12 cellular contexts compared by ENCODE assay signal in the genomic region with DNA sequence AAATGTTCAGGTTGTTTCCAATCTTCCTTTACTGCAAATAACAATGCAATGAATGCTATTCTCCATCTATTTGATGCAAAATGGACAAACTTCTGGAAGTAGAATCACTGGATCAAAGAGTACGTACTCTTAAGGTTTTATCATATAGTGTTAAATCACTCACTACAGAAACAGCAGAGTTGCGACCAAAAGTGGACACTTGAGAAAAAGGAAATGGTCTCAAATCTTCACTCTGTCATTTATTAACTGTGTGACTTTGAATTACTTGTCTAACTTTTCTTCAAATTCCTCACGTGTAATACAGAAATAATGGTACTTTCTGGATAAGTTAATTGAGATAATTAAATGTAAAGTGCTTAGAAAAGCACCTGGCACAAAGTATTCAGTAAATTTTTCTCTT.
"Had no signal": no experiment of that assay in that cellular context is flagged by ENCODE, and none has a peak within 500 bp of the region (broad histone marks: within the 10 kb centered on the region; RNA-seq: fewer than 3 reads in every experiment).

No MANE protein-coding gene starts in this region.

- ATAC-seq: activated CD8-positive, alpha-beta T cell treated with anti-CD3 and anti-CD28 coated beads, Interleukin-2, amount 10 ng/mL, durations not matched to agents 7 days and 5 days; activated T-cell treated with anti-CD3 and anti-CD28 coated beads, Interleukin-2, amount 50 U/mL, for 4 hours; stimulated activated naive CD8-positive, alpha-beta T cell treated with anti-CD3 and anti-CD28 coated beads, Interleukin-15, Interleukin-2, amounts not matched to agents 100 U/mL and 50 U/mL, for 24 hours had no signal

- DNase-seq: activated CD4-positive, alpha-beta T cell treated with anti-CD3 and anti-CD28 coated beads, Interleukin-2, amount 10 ng/mL, durations not matched to agents 24 days and 14 days; activated CD8-positive, alpha-beta T cell treated with anti-CD3 and anti-CD28 coated beads, Interleukin-2, amount 10 ng/mL, durations not matched to agents 7 days and 5 days; activated naive CD4-positive, alpha-beta T cell treated with anti-CD3 and anti-CD28 coated beads for 36 hours; activated T-cell treated with anti-CD3 and anti-CD28 coated beads, Interleukin-2, amount 50 U/mL, for 4 hours; caudate nucleus; dorsolateral prefrontal cortex; endodermal cell; foreskin fibroblast; retina; stimulated activated naive CD8-positive, alpha-beta T cell treated with anti-CD3 and anti-CD28 coated beads, Interleukin-15, Interleukin-2, amounts not matched to agents 100 U/mL and 50 U/mL, for 24 hours; substantia nigra; uterus had no signal
